ENCODE assay signal across 29 cellular contexts in the genomic region with DNA sequence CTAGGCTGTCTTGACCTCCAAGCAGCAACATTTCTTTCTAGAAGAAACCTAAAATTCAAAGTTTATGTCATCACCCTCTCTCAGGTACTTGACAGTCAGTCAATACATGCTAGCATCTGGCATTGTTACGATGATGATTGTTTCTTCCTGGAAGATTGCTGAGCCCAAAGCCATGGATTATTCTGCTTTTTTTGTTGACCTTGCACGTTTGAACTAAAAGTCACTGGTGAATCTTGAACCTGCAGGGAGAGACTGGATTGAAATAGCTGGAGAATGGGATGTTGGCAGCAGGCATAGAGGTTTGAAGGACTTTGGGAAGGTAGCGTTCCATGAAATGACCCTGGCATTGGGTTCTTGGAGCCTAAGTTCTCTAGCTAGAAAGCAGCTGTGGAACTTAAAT. TPM values are rescaled to one million over a fixed set of nuclear protein-coding genes. Genes with fewer than 3 reads are reported as not detected.
"Had no signal": no experiment of that assay in that cellular context is flagged by ENCODE, and none has a peak within 500 bp of the region (broad histone marks: within the 10 kb centered on the region; RNA-seq: fewer than 3 reads in every experiment).

No MANE protein-coding gene starts in this region.

- H3K4me1 ChIP-seq: stomach, suprapubic skin, testis, thyroid gland, tibial artery, tibial nerve, transverse colon, upper lobe of left lung, upper lobe of right lung, uterus, vagina had no signal

- H3K27ac Mint-ChIP-seq: stimulated activated effector memory CD8-positive, alpha-beta T cell treated with anti-CD3 and anti-CD28 coated beads, Interleukin-12 subunit alpha, Interleukin-12 subunit beta, amount 100 ng/mL, for 72 hours; stimulated activated memory B cell treated with anti-CD40 and anti-IgM and Interleukin-4, amounts not matched to agents 10 μg/mL and 1 μg/mL and 100 μg/mL, for 72 hours; stimulated activated naive B cell treated with anti-CD40 and anti-IgM and Interleukin-4, amounts not matched to agents 10 μg/mL and 1 μg/mL and 100 μg/mL, for 72 hours; stimulated activated naive CD8-positive, alpha-beta T cell treated with anti-CD3 and anti-CD28 coated beads, Interleukin-15, amount 100 ng/mL, for 72 hours; stimulated activated naive CD8-positive, alpha-beta T cell treated with anti-CD3 and anti-CD28 coated beads, Interleukin-15, Interleukin-2, amounts not matched to agents 100 ng/mL and 50 ng/mL, for 24 hours; type B pancreatic cell had no signal

- H3K27ac ChIP-seq: stomach, suprapubic skin, testis, thoracic aorta, thyroid gland, tibial artery, tibial nerve, transverse colon, upper lobe of left lung, upper lobe of right lung, uterus, vagina had no signal

- DNase-seq: stimulated activated CD4-positive, alpha-beta T cell treated with anti-CD3 and anti-CD28 coated beads, Interleukin-2, amount 100 ng/mL, for 48 hours; stimulated activated CD4-positive, alpha-beta T cell treated with anti-CD3 and anti-CD28 coated beads, Interleukin-4, amount 100 ng/mL, for 1 hour; stimulated activated CD4-positive, alpha-beta T cell treated with anti-CD3 and anti-CD28 coated beads, Interleukin-4, amount 100 ng/mL, for 24 hours; stimulated activated CD4-positive, alpha-beta T cell treated with anti-CD3 and anti-CD28 coated beads, Interleukin-4, amount 100 ng/mL, for 4 hours; stimulated activated CD8-positive, alpha-beta memory T cell treated with anti-CD3 and anti-CD28 coated beads, Interleukin-4, amount 100 ng/mL, for 48 hours; stimulated activated naive B cell treated with anti-CD40 and anti-IgM and Interleukin-4, amounts not matched to agents 10 μg/mL and 1 μg/mL and 100 μg/mL, for 72 hours; stimulated activated naive CD4-positive, alpha-beta T cell; stimulated activated naive CD4-positive, alpha-beta T cell treated with Interleukin-2 at 50 U/mL for 16 hours; stimulated activated naive CD8-positive, alpha-beta T cell treated with anti-CD3 and anti-CD28 coated beads, Interleukin-15, amount 100 ng/mL, for 72 hours; stimulated activated naive CD8-positive, alpha-beta T cell treated with anti-CD3 and anti-CD28 coated beads, Interleukin-15, Interleukin-2, amounts not matched to agents 100 U/mL and 50 U/mL, for 24 hours; stomach; substantia nigra; testis; thyroid gland; tibial artery; transverse colon; trophoblast cell; upper lobe of left lung; upper lobe of right lung; uterus had no signal

- H3K27me3 ChIP-seq: stomach, suprapubic skin, testis, thyroid gland, tibial artery, tibial nerve, transverse colon, upper lobe of left lung, uterus, vagina had no signal

- FAIRE-seq: urothelium cell line had no signal

- ATAC-seq: stimulated activated effector memory CD8-positive, alpha-beta T cell treated with anti-CD3 and anti-CD28 coated beads, Interleukin-12 subunit alpha, Interleukin-12 subunit beta, amount 100 ng/mL, for 72 hours; stimulated activated memory B cell treated with anti-CD40 and anti-IgM and Interleukin-4, amounts not matched to agents 10 μg/mL and 1 μg/mL and 100 μg/mL, for 72 hours; stimulated activated naive B cell treated with anti-CD40 and anti-IgM and Interleukin-4, amounts not matched to agents 10 μg/mL and 1 μg/mL and 100 μg/mL, for 72 hours; stimulated activated naive CD8-positive, alpha-beta T cell treated with anti-CD3 and anti-CD28 coated beads, Interleukin-15, amount 100 ng/mL, for 72 hours; stimulated activated naive CD8-positive, alpha-beta T cell treated with anti-CD3 and anti-CD28 coated beads, Interleukin-15, Interleukin-2, amounts not matched to agents 100 U/mL and 50 U/mL, for 24 hours; upper lobe of right lung had no signal

- H3K36me3 ChIP-seq: stomach, suprapubic skin, thoracic aorta, thyroid gland, tibial artery, tibial nerve, transverse colon, upper lobe of left lung, upper lobe of right lung, uterus, vagina had no signal

- H3K4me1 Mint-ChIP-seq: stimulated activated effector memory CD8-positive, alpha-beta T cell treated with anti-CD3 and anti-CD28 coated beads, Interleukin-12 subunit alpha, Interleukin-12 subunit beta, amount 100 ng/mL, for 72 hours; stimulated activated memory B cell treated with anti-CD40 and anti-IgM and Interleukin-4, amounts not matched to agents 10 μg/mL and 1 μg/mL and 100 μg/mL, for 72 hours; stimulated activated naive B cell treated with anti-CD40 and anti-IgM and Interleukin-4, amounts not matched to agents 10 μg/mL and 1 μg/mL and 100 μg/mL, for 72 hours; stimulated activated naive CD8-positive, alpha-beta T cell treated with anti-CD3 and anti-CD28 coated beads, Interleukin-15, amount 100 ng/mL, for 72 hours had no signal

- H3K9me3 ChIP-seq: suprapubic skin, testis, thoracic aorta, thyroid gland, tibial artery, transverse colon, upper lobe of right lung, uterus, vagina had no signal

- H3K27me3 Mint-ChIP-seq: stimulated activated naive B cell treated with anti-CD40 and anti-IgM and Interleukin-4, amounts not matched to agents 10 μg/mL and 1 μg/mL and 100 μg/mL, for 72 hours had no signal

- H3K36me3 Mint-ChIP-seq: stimulated activated effector memory CD8-positive, alpha-beta T cell treated with anti-CD3 and anti-CD28 coated beads, Interleukin-12 subunit alpha, Interleukin-12 subunit beta, amount 100 ng/mL, for 72 hours; stimulated activated memory B cell treated with anti-CD40 and anti-IgM and Interleukin-4, amounts not matched to agents 10 μg/mL and 1 μg/mL and 100 μg/mL, for 72 hours; stimulated activated naive B cell treated with anti-CD40 and anti-IgM and Interleukin-4, amounts not matched to agents 10 μg/mL and 1 μg/mL and 100 μg/mL, for 72 hours; type B pancreatic cell had no signal

- H3K4me3 ChIP-seq: stomach, suprapubic skin, testis, thoracic aorta, thyroid gland, tibial artery, tibial nerve, transverse colon, upper lobe of left lung, upper lobe of right lung, uterus, vagina had no signal

- H3K9me3 Mint-ChIP-seq: stimulated activated effector memory CD8-positive, alpha-beta T cell treated with anti-CD3 and anti-CD28 coated beads, Interleukin-12 subunit alpha, Interleukin-12 subunit beta, amount 100 ng/mL, for 72 hours had no signal

- H3K4me3 Mint-ChIP-seq: stimulated activated effector memory CD8-positive, alpha-beta T cell treated with anti-CD3 and anti-CD28 coated beads, Interleukin-12 subunit alpha, Interleukin-12 subunit beta, amount 100 ng/mL, for 72 hours; stimulated activated memory B cell treated with anti-CD40 and anti-IgM and Interleukin-4, amounts not matched to agents 10 μg/mL and 1 μg/mL and 100 μg/mL, for 72 hours; stimulated activated naive B cell treated with anti-CD40 and anti-IgM and Interleukin-4, amounts not matched to agents 10 μg/mL and 1 μg/mL and 100 μg/mL, for 72 hours; stimulated activated naive CD8-positive, alpha-beta T cell treated with anti-CD3 and anti-CD28 coated beads, Interleukin-15, amount 100 ng/mL, for 72 hours; stimulated activated naive CD8-positive, alpha-beta T cell treated with anti-CD3 and anti-CD28 coated beads, Interleukin-15, Interleukin-2, amounts not matched to agents 100 ng/mL and 50 ng/mL, for 24 hours; type B pancreatic cell had no signal

RNA-seq across cellular contexts. Expression of a gene that starts 42.9 kb away (rescaled TPM):
- total RNA-seq: upper lobe of right lung had no signal
